In genomic region chr2:178072383-178073301, GRCh38 we compare ENCODE assay signal across 1 cellular context.
A peak's percentile ranks its signal among the peaks of the same experiment; 100 is the strongest.
TF ChIP-seq lines count a peak whose summit lies in the region.

Gene PDE11A, minus strand, starts transcription at chr2:178072777. Its CDS starts 340 bp downstream, at chr2:178072437.

TF ChIP-seq in HepG2, 621 proteins besides CTCF, POLR2A, EP300 and RAD21 (continued from another document and continues in another):
- TF ChIP-seq, protein P1, sequence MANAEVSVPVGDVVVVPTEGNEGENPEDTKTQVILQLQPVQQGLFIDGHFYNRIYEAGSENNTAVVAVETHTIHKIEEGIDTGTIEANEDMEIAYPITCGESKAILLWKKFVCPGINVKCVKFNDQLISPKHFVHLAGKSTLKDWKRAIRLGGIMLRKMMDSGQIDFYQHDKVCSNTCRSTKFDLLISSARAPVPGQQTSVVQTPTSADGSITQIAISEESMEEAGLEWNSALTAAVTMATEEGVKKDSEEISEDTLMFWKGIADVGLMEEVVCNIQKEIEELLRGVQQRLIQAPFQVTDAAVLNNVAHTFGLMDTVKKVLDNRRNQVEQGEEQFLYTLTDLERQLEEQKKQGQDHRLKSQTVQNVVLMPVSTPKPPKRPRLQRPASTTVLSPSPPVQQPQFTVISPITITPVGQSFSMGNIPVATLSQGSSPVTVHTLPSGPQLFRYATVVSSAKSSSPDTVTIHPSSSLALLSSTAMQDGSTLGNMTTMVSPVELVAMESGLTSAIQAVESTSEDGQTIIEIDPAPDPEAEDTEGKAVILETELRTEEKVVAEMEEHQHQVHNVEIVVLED (CRISPR knock-in tag; IDR thresholded peaks at IDR 0.05; ENCODE audit: borderline replicate concordance) = peak; percentile 68
- TF ChIP-seq CSRNP2 (CRISPR knock-in tag; conservative IDR thresholded peaks at IDR 0.05; ENCODE audit: low read depth) (no peak), ZSCAN12 (CRISPR knock-in tag; IDR thresholded peaks at IDR 0.05) (no peak), NFE2 (CRISPR knock-in tag; IDR thresholded peaks at IDR 0.05) (no peak), CREM (IDR thresholded peaks at IDR 0.05) (no peak), CREM (CRISPR knock-in tag; IDR thresholded peaks at IDR 0.05) (no peak), GTF3A (CRISPR knock-in tag; conservative IDR thresholded peaks at IDR 0.05) (no peak), ZNF839 (CRISPR knock-in tag; IDR thresholded peaks at IDR 0.05; ENCODE audit: borderline replicate concordance) (no peak), ZBTB4 (CRISPR knock-in tag; IDR thresholded peaks at IDR 0.05; ENCODE audit: borderline replicate concordance) (peak; percentile 51; the same call in 1 of the 2 replicates), RARG (CRISPR knock-in tag; IDR thresholded peaks at IDR 0.05; ENCODE audit: low read depth) (no peak), ZNF790 (CRISPR knock-in tag; IDR thresholded peaks at IDR 0.05; ENCODE audit: borderline replicate concordance) (no peak), E2F1 (CRISPR knock-in tag; IDR thresholded peaks at IDR 0.05) (no peak), NFE2L1 (CRISPR knock-in tag; IDR thresholded peaks at IDR 0.05; ENCODE audit: borderline replicate concordance) (no peak; the same call in 1 of the 2 replicates), RAD51 (IDR thresholded peaks at IDR 0.05; ENCODE audit: borderline replicate concordance) (no peak), AHDC1 (CRISPR knock-in tag; IDR thresholded peaks at IDR 0.05; ENCODE audit: borderline replicate concordance) (no peak; the same call in 1 of the 2 replicates), TBX3 (IDR thresholded peaks at IDR 0.05; ENCODE audit: borderline replicate concordance) (peak; percentile 23; the same call in 1 of the 2 replicates), NFRKB (IDR thresholded peaks at IDR 0.05) (no peak), SMAD3 (CRISPR knock-in tag; IDR thresholded peaks at IDR 0.05) (no peak), IKZF1 (IDR thresholded peaks at IDR 0.05) (no peak), ZNF816 (CRISPR knock-in tag; IDR thresholded peaks at IDR 0.05; ENCODE audit: borderline replicate concordance) (no peak), DR1 (CRISPR knock-in tag; IDR thresholded peaks at IDR 0.05) (peak; percentile 52; the same call in 1 of the 2 replicates), ZNF660 (CRISPR knock-in tag; IDR thresholded peaks at IDR 0.05; ENCODE audit: borderline replicate concordance, low read depth) (no peak), CERS6 (CRISPR knock-in tag; IDR thresholded peaks at IDR 0.05) (no peak), SRY (CRISPR knock-in tag; IDR thresholded peaks at IDR 0.05) (no peak), ZNF644 (CRISPR knock-in tag; IDR thresholded peaks at IDR 0.05; ENCODE audit: low read depth) (peak; percentile 71; the same call in 1 of the 2 replicates), HMG20B (CRISPR knock-in tag; conservative IDR thresholded peaks at IDR 0.05) (peak; percentile 32; the same call in 1 of the 2 replicates), MAFG (CRISPR knock-in tag; IDR thresholded peaks at IDR 0.05) (no peak), GLMP (CRISPR knock-in tag; IDR thresholded peaks at IDR 0.05; ENCODE audit: borderline replicate concordance) (no peak), ZNF337 (CRISPR knock-in tag; IDR thresholded peaks at IDR 0.05; ENCODE audit: borderline replicate concordance, low read depth) (0 out of 2 replicates have a peak, but pooled peaks have one; percentile 64), ZNF317 (CRISPR knock-in tag; IDR thresholded peaks at IDR 0.05) (peak; percentile 59; the same call in 1 of the 2 replicates), ZNF674 (CRISPR knock-in tag; IDR thresholded peaks at IDR 0.05; ENCODE audit: low read depth) (no peak), SOX5 (CRISPR knock-in tag; IDR thresholded peaks at IDR 0.05; ENCODE audit: borderline replicate concordance) (peak; percentile 71), HNRNPH1 (optimal IDR thresholded peaks at IDR 0.05; ENCODE audit: low read depth, low read length) (no peak), FOSL1 (CRISPR knock-in tag; IDR thresholded peaks at IDR 0.05; ENCODE audit: borderline replicate concordance) (no peak)
- TF ChIP-seq, protein P2, sequence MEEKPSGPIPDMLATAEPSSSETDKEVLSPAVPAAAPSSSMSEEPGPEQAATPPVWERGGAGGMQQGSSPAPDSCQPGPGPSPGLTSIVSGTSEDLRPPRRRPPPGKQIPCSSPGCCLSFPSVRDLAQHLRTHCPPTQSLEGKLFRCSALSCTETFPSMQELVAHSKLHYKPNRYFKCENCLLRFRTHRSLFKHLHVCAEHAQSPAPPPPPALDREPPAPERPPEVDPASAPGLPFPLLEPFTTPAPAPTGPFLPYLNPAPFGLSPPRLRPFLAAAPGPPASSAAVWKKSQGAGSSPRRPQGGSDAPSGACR (CRISPR knock-in tag; IDR thresholded peaks at IDR 0.05) = no peak
- TF ChIP-seq, protein P3, sequence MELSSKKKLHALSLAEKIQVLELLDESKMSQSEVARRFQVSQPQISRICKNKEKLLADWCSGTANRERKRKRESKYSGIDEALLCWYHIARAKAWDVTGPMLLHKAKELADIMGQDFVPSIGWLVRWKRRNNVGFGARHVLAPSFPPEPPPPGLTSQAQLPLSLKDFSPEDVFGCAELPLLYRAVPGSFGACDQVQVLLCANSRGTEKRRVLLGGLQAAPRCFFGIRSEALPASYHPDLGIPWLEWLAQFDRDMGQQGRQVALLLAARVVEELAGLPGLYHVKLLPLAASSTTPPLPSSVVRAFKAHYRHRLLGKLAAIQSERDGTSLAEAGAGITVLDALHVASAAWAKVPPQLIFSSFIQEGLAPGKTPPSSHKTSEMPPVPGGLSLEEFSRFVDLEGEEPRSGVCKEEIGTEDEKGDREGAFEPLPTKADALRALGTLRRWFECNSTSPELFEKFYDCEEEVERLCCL (CRISPR knock-in tag; IDR thresholded peaks at IDR 0.05; ENCODE audit: borderline replicate concordance) = no peak
- TF ChIP-seq, protein P4, sequence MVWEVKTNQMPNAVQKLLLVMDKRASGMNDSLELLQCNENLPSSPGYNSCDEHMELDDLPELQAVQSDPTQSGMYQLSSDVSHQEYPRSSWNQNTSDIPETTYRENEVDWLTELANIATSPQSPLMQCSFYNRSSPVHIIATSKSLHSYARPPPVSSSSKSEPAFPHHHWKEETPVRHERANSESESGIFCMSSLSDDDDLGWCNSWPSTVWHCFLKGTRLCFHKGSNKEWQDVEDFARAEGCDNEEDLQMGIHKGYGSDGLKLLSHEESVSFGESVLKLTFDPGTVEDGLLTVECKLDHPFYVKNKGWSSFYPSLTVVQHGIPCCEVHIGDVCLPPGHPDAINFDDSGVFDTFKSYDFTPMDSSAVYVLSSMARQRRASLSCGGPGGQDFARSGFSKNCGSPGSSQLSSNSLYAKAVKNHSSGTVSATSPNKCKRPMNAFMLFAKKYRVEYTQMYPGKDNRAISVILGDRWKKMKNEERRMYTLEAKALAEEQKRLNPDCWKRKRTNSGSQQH (CRISPR knock-in tag; IDR thresholded peaks at IDR 0.05; ENCODE audit: low read depth) = peak; percentile 80; the same call in 1 of the 2 replicates
